Comparison of ENCODE assay signal across 8 cellular contexts in the genomic region with DNA sequence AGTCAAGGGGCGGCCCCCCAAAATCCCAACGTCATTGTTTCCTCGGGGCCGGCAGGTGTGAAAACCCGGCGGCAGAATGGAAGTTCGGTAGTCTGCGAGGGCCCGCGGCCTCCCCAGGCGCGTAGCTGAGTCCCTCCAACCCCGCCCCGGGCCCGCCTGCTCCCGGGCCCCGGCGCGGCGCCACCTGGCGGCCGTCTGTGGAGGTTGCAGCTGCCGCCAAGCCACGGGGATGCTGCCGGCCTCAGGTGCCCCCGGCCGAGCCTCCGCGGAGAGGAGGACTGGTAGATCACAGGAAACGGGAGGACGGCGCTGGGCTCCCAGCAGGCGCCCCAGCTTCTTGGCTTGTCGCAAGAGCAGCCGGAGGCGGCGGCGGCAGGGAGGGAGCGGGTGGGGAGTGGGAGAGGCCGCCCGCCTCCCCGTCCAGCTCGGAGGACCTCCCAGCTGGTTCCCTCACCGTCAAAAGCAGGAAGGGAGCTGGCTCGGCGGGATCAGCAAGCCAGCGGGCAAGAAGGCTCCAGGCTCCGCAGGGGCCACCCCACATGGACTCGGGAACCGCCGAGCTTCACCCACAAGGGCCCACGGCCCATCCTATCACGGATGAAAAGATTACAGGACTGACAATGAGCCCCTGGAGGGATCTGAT.
DNase-seq lines count a peak whose midpoint lies in the region; ATAC-seq, FAIRE-seq and TF ChIP-seq lines count a peak whose summit lies in the region.
"Not testable (repeated sequence)": the region's sequence is repeated elsewhere in the genome, so short reads cannot be mapped to it uniquely, and the experiment has no call there.

No MANE protein-coding gene starts in this region.

- H3K27me3 ChIP-seq in K562 (ENCODE audit: control insufficient read depth in 2 of 2, insufficient read depth in 2 of 2, low read length in 2 of 2); iPS DF 6.9 (ENCODE audit: control insufficient read depth, insufficient read depth, low read length); small intestine (ENCODE audit: control insufficient read depth in 2 of 2, insufficient read depth in 2 of 2, low read length in 2 of 2); vagina: not testable (repeated sequence)

- not testable (repeated sequence) for TF ChIP-seq POLR2A in GM18505 (IDR thresholded peaks at IDR 0.05; ENCODE audit: borderline replicate concordance, extremely low read depth, insufficient read depth, insufficient read length); NB4 (IDR thresholded peaks at IDR 0.05; ENCODE audit: extremely low read depth, insufficient read length); K562 (conservative IDR thresholded peaks at IDR 0.05); vagina (IDR thresholded peaks at IDR 0.05)

- ATAC-seq in GM18505 (IDR thresholded peaks at IDR 0.05; ENCODE audit: unreplicated experiment), result peak; percentile 92
- ATAC-seq in HG02642 (IDR thresholded peaks at IDR 0.05; ENCODE audit: poor library complexity, unreplicated experiment), result peak; percentile 96
- ATAC-seq in activated CD4-positive, CD25-positive, alpha-beta regulatory T cell treated with anti-CD3 and anti-CD28 coated beads, Interleukin-2, amount 50 U/mL, for 24 hours, result peak; percentile 90 to 92
- peak; percentile 89 for ATAC-seq in K562

- not testable (repeated sequence) for H2AFZ ChIP-seq in K562 (ENCODE audit: low read depth, low read length)

- intact Hi-C loops in K562 (cut with micrococcal nuclease); vagina (cut with DNase I): not testable (repeated sequence)

- not testable (repeated sequence) for H3K36me3 ChIP-seq in K562 (ENCODE audit: control insufficient read depth, insufficient read depth, low read length); iPS DF 6.9 (ENCODE audit: control insufficient read depth, insufficient read depth, low read length); small intestine (ENCODE audit: control insufficient read depth in 2 of 2, insufficient read depth in 2 of 2, low read length in 2 of 2); vagina

- FAIRE-seq in K562 (lab: Jason Lieb, UNC); small intestine (lab: Jason Lieb, UNC): not testable (repeated sequence)

- peak in 1 of 2 experiments; percentile 52; a peak in 2 of 4 replicates for TF ChIP-seq RAD21 in K562 (CRISPR knock-in tag; conservative IDR thresholded peaks at IDR 0.05 in 1 of 2, IDR thresholded peaks at IDR 0.05 in 1 of 2)

- H3K4me1 ChIP-seq in K562 (replicated peaks in 1 of 2; ENCODE audit: control insufficient read depth in 2 of 2, insufficient read depth in 2 of 2, low read length in 2 of 2); iPS DF 6.9 (ENCODE audit: control insufficient read depth, insufficient read depth, low read length); small intestine (ENCODE audit: control insufficient read depth in 2 of 2, insufficient read depth in 1 of 2, low read depth in 1 of 2, low read length in 1 of 2); vagina: not testable (repeated sequence)

- TF ChIP-seq CTCF in NB4 (IDR thresholded peaks at IDR 0.05; ENCODE audit: low read depth, low read length), result not testable (repeated sequence)
- TF ChIP-seq CTCF in K562 (IDR thresholded peaks at IDR 0.05 in 2 of 3, conservative IDR thresholded peaks at IDR 0.05 in 1 of 3; ENCODE audit: insufficient read depth in 2 of 3, low read depth in 1 of 3, low read length in 3 of 3) (peak in 2 of 3 experiments; percentile 37 to 64; a peak in 4 of 6 replicates), vagina (IDR thresholded peaks at IDR 0.05) (peak in 2 of 3 experiments; percentile 35 to 60)

- CTCF ChIA-PET in K562 (lab: Yijun Ruan, JAX; ENCODE audit: low intra/inter-chr PET ratio), result not testable (repeated sequence)

- not testable (repeated sequence) for BruUV-seq in K562 (replicated peaks; lab: Mats Ljungman, UMichigan)

- WGBS in K562 (ENCODE audit: insufficient coverage, low coverage, missing lambda C conversion rate), result 0% methylated on average over 8 of the region's 53 CpGs
- WGBS in iPS DF 6.9 (ENCODE audit: insufficient coverage, insufficient read length), result no CpG with 5 or more reads among the region's 53 CpGs
- 0 to 4% (median 3%) methylated on average over 6 to 31 of the region's 53 CpGs for WGBS in small intestine, 3 donors

- in situ Hi-C loops in K562 (cut with MboI), result loop anchor here (10.0 kb wide), 1 partner anchor 180 kb away; no protein-coding TSS in a partner anchor

- H3K79me2 ChIP-seq in K562 (ENCODE audit: control insufficient read depth, insufficient read depth, low read length), result not testable (repeated sequence)

- H3K9me3 ChIP-seq in K562 (replicated peaks; ENCODE audit: control insufficient read depth, insufficient read depth, low read depth, low read length); iPS DF 6.9 (ENCODE audit: control insufficient read depth, insufficient read depth, low read length); small intestine (ENCODE audit: control insufficient read depth, low read depth); vagina: not testable (repeated sequence)

- H3K4me3 ChIP-seq in NB4 (ENCODE audit: low read depth, low read length) (peak overlapping the region; percentile 62), K562 (peak overlapping the region; percentile 29), iPS DF 6.9 (ENCODE audit: low read length) (peak overlapping the region; percentile 26; the same call in 1 of the 2 replicates), vagina (peak overlapping the region; percentile 35)
- H3K4me3 ChIP-seq in small intestine (ENCODE audit: low read depth in 1 of 2, low read length in 2 of 2), result not testable (repeated sequence)

- DNase-seq in NB4 (ENCODE audit: low read depth), result peak; percentile 88
- DNase-seq in K562 (ENCODE audit: extremely low read depth in 1 of 4, low spot score in 3 of 4), result peak in 1 of 4 experiments; percentile 65
- DNase-seq in iPS DF 6.9 (ENCODE audit: low read depth, low spot score); vagina (ENCODE audit: extremely low spot score in 2 of 2): not testable (repeated sequence)
- DNase-seq in small intestine, result peak; percentile 31

- not testable (repeated sequence) for TF ChIP-seq EP300 in K562 (IDR thresholded peaks at IDR 0.05; ENCODE audit: low read length)

- H3K9ac ChIP-seq in K562 (ENCODE audit: insufficient read depth in 1 of 2, low read depth in 2 of 2, low read length in 2 of 2), result not testable (repeated sequence)

- not testable (repeated sequence) for H3K27ac ChIP-seq in K562 (ENCODE audit: extremely low read depth, low read depth, low read length); iPS DF 6.9 (ENCODE audit: low read length); small intestine (ENCODE audit: low read depth in 1 of 2, low read length in 1 of 2); vagina

- not testable (repeated sequence) for H3K9me1 ChIP-seq in K562 (ENCODE audit: control insufficient read depth, insufficient read depth, low read length)

- POLR2A ChIA-PET in K562 (lab: Yijun Ruan, JAX), result not testable (repeated sequence)

- not testable (repeated sequence) for H3K4me2 ChIP-seq in K562 (ENCODE audit: insufficient read depth, low read length)

- H4K20me1 ChIP-seq in K562 (replicated peaks; ENCODE audit: control insufficient read depth, insufficient read depth, low read length), result not testable (repeated sequence)

TF ChIP-seq in K562, 482 proteins besides CTCF, POLR2A, EP300 and RAD21 (continues in another document):
- TF ChIP-seq RBFOX2 (IDR thresholded peaks at IDR 0.05; ENCODE audit: low read depth, low read length), result peak; percentile 49
- TF ChIP-seq SMC3 (conservative IDR thresholded peaks at IDR 0.05; ENCODE audit: insufficient read depth, low read depth, low read length), result 0 out of 2 replicates have a peak, but pooled peaks have one; percentile 15
- TF ChIP-seq, protein P1, sequence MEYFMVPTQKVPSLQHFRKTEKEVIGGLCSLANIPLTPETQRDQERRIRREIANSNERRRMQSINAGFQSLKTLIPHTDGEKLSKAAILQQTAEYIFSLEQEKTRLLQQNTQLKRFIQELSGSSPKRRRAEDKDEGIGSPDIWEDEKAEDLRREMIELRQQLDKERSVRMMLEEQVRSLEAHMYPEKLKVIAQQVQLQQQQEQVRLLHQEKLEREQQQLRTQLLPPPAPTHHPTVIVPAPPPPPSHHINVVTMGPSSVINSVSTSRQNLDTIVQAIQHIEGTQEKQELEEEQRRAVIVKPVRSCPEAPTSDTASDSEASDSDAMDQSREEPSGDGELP (CRISPR knock-in tag; IDR thresholded peaks at IDR 0.05; ENCODE audit: borderline replicate concordance), result peak; percentile 26; the same call in 1 of the 2 replicates
- peak; percentile 65 for TF ChIP-seq ZFX (CRISPR knock-in tag; IDR thresholded peaks at IDR 0.05)
- peak; percentile 93 for TF ChIP-seq ZNF263 (CRISPR knock-in tag; IDR thresholded peaks at IDR 0.05; ENCODE audit: borderline replicate concordance)
- 0 out of 4 replicates have a peak, but pooled peaks of 1 of the 2 experiments have one; percentile 30 for TF ChIP-seq NONO (IDR thresholded peaks at IDR 0.05; ENCODE audit: low read depth in 2 of 2, low read length in 1 of 2)
- TF ChIP-seq RB1 (IDR thresholded peaks at IDR 0.05; ENCODE audit: low read depth), result peak; percentile 69
- peak; percentile 31; the same call in 1 of the 2 replicates for TF ChIP-seq POLR2G (IDR thresholded peaks at IDR 0.05; ENCODE audit: low read depth, low read length)
- TF ChIP-seq CXXC5 (CRISPR knock-in tag; IDR thresholded peaks at IDR 0.05), result peak; percentile 52
- TF ChIP-seq, protein P2, sequence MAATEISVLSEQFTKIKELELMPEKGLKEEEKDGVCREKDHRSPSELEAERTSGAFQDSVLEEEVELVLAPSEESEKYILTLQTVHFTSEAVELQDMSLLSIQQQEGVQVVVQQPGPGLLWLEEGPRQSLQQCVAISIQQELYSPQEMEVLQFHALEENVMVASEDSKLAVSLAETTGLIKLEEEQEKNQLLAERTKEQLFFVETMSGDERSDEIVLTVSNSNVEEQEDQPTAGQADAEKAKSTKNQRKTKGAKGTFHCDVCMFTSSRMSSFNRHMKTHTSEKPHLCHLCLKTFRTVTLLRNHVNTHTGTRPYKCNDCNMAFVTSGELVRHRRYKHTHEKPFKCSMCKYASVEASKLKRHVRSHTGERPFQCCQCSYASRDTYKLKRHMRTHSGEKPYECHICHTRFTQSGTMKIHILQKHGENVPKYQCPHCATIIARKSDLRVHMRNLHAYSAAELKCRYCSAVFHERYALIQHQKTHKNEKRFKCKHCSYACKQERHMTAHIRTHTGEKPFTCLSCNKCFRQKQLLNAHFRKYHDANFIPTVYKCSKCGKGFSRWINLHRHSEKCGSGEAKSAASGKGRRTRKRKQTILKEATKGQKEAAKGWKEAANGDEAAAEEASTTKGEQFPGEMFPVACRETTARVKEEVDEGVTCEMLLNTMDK (IDR thresholded peaks at IDR 0.05; ENCODE audit: borderline replicate concordance, insufficient read depth, low read depth, low read length, poor library complexity, severe bottlenecking), result peak; percentile 28
